In genomic region chr3:152328841-152329240, GRCh38 we compare ENCODE assay signal across 8 cellular contexts.
DNase-seq lines count a peak whose midpoint lies in the region; ATAC-seq and TF ChIP-seq lines count a peak whose summit lies in the region.

No MANE protein-coding gene starts in this region.

- CTCF ChIA-PET in activated B cell treated with CpG ODN at 0.5 μM for 24 hours (lab: Charles Lee), result interaction anchor here (0.7 kb wide), 1 partner anchor 145 kb away, joined by 3 read pairs; no protein-coding TSS in a partner anchor

- ATAC-seq in activated B cell treated with CpG ODN at 0.5 μM for 24 hours (ENCODE audit: low read depth) (no peak), heart left ventricle (peak; percentile 17 to 71 (median 67)), HG02885 (IDR thresholded peaks at IDR 0.05; ENCODE audit: poor library complexity, unreplicated experiment) (no peak), GM18909 (IDR thresholded peaks at IDR 0.05; ENCODE audit: poor library complexity, unreplicated experiment) (no peak)
- no peak for ATAC-seq in stimulated activated memory B cell treated with anti-CD40 and anti-IgM and Interleukin-4, amounts not matched to agents 10 μg/mL and 1 μg/mL and 100 μg/mL, for 72 hours

- TF ChIP-seq CTCF in activated B cell treated with CpG ODN at 0.5 μM for 24 hours (IDR thresholded peaks at IDR 0.05) (no peak), heart left ventricle (IDR thresholded peaks at IDR 0.05) (no peak)

- H3K27me3 ChIP-seq in heart left ventricle, result no peaks in the 10 kb centered on the region

- H3K27me3 Mint-ChIP-seq in activated B cell treated with CpG ODN at 0.5 μM for 24 hours, result no peaks in the 10 kb centered on the region
- no peaks in the 10 kb centered on the region for H3K27me3 Mint-ChIP-seq in stimulated activated memory B cell treated with anti-CD40 and anti-IgM and Interleukin-4, amounts not matched to agents 10 μg/mL and 1 μg/mL and 100 μg/mL, for 72 hours

- peak overlapping the region; percentile 11 for H3K4me3 Mint-ChIP-seq in activated B cell treated with CpG ODN at 0.5 μM for 24 hours
- no peak overlapping the region for H3K4me3 Mint-ChIP-seq in stimulated activated memory B cell treated with anti-CD40 and anti-IgM and Interleukin-4, amounts not matched to agents 10 μg/mL and 1 μg/mL and 100 μg/mL, for 72 hours

- peak overlapping the region in 11 of 12 donors; percentile 1 to 82 (median 47) for H3K27ac ChIP-seq in heart left ventricle

- peak overlapping the region; percentile 47 for H3K27ac Mint-ChIP-seq in activated B cell treated with CpG ODN at 0.5 μM for 24 hours
- peak overlapping the region; percentile 46 for H3K27ac Mint-ChIP-seq in stimulated activated memory B cell treated with anti-CD40 and anti-IgM and Interleukin-4, amounts not matched to agents 10 μg/mL and 1 μg/mL and 100 μg/mL, for 72 hours

- peaks cover 69% of the 10 kb centered on the region for H3K4me1 Mint-ChIP-seq in activated B cell treated with CpG ODN at 0.5 μM for 24 hours
- H3K4me1 Mint-ChIP-seq in stimulated activated memory B cell treated with anti-CD40 and anti-IgM and Interleukin-4, amounts not matched to agents 10 μg/mL and 1 μg/mL and 100 μg/mL, for 72 hours, result peaks cover 70% of the 10 kb centered on the region

- H3K9me3 Mint-ChIP-seq in activated B cell treated with CpG ODN at 0.5 μM for 24 hours, result no peaks in the 10 kb centered on the region
- H3K9me3 Mint-ChIP-seq in stimulated activated memory B cell treated with anti-CD40 and anti-IgM and Interleukin-4, amounts not matched to agents 10 μg/mL and 1 μg/mL and 100 μg/mL, for 72 hours, result peaks cover 6% of the 10 kb centered on the region

- no peak for TF ChIP-seq POLR2A in heart left ventricle (IDR thresholded peaks at IDR 0.05)

- 27 to 43% (median 31%) methylated on average over 3 of the region's 3 CpGs for WGBS in heart left ventricle, 4 donors

- POLR2A ChIA-PET in activated B cell treated with CpG ODN at 0.5 μM for 24 hours (lab: Charles Lee), result interaction anchor here (0.5 kb wide), 1 partner anchor 35 kb away, joined by 5 read pairs; no protein-coding TSS in a partner anchor

- peaks cover 0 to 11% (median 2%) of the 10 kb centered on the region in 12 donors for H3K9me3 ChIP-seq in heart left ventricle

- no peak overlapping the region for H3K4me3 ChIP-seq in heart left ventricle

- intact Hi-C loops in activated B cell treated with CpG ODN at 0.5 μM for 24 hours (cut with micrococcal nuclease), result loop anchor here (1.0 kb wide), 1 partner anchor 11 kb away; no protein-coding TSS in a partner anchor
- intact Hi-C loops in heart left ventricle (cut with DNase I), result loop anchor here in 4 of 10 donors (5.0 to 10.0 kb wide), 3 partner anchors 53 to 106 kb away; no protein-coding TSS in a partner anchor

- peaks cover 51% of the 10 kb centered on the region for H3K36me3 Mint-ChIP-seq in activated B cell treated with CpG ODN at 0.5 μM for 24 hours (ENCODE audit: low read depth)
- peaks cover 37% of the 10 kb centered on the region for H3K36me3 Mint-ChIP-seq in stimulated activated memory B cell treated with anti-CD40 and anti-IgM and Interleukin-4, amounts not matched to agents 10 μg/mL and 1 μg/mL and 100 μg/mL, for 72 hours

- DNase-seq in HS-27A (ENCODE audit: low read depth) (peak; percentile 51), activated B cell treated with CpG ODN at 0.5 μM for 24 hours (no peak), heart left ventricle (no peak), GM19240 (ENCODE audit: insufficient read length, low spot score) (no peak), NCI-H526 treated with DMSO at 0.1 percent for 48 hours (lab: John Stamatoyannopoulos, UW) (no peak)

- H3K36me3 ChIP-seq in heart left ventricle, result no peaks in the 10 kb centered on the region

- peaks cover 7 to 85% (median 69%) of the 10 kb centered on the region in 12 donors for H3K4me1 ChIP-seq in heart left ventricle

Comparison
In these comparisons a context has a peak if more than half of its experiments do, and no peak if none do; other contexts are left out.
1. ATAC-seq: peak in heart left ventricle (4 of 4); none in activated B cell treated with CpG ODN at 0.5 μM for 24 hours (single experiment), stimulated activated memory B cell treated with anti-CD40 and anti-IgM and Interleukin-4, amounts not matched to agents 10 μg/mL and 1 μg/mL and 100 μg/mL, for 72 hours (single experiment), HG02885 (single experiment) and GM18909 (single experiment).